Comparison of ENCODE assay signal across 8 cellular contexts in genomic region chr1:47997289-47998200, GRCh38.
DNase-seq lines count a peak whose midpoint lies in the region; ATAC-seq and TF ChIP-seq lines count a peak whose summit lies in the region.

TSS of gene TRABD2B (minus strand) at chr1:47997385.

- DNase-seq in NCI-H524 (lab: John Stamatoyannopoulos, UW) (peak; percentile 22 to 57), NCI-H524 treated with DMSO at 0.1 percent for 48 hours (lab: John Stamatoyannopoulos, UW) (no peak), NCI-H748 treated with DMSO at 0.1 percent for 48 hours (lab: John Stamatoyannopoulos, UW) (peak; percentile 16), epithelial cell of esophagus (ENCODE audit: low read depth) (peak; percentile 72), middle frontal gyrus (ENCODE audit: extremely low spot score, low spot score) (peak; percentile 65)
- peak; percentile 66 for DNase-seq in activated CD8-positive, alpha-beta memory T cell treated with anti-CD3 and anti-CD28 coated beads, Interleukin-2, amount 50 U/mL, for 4 hours
- DNase-seq in stimulated activated CD8-positive, alpha-beta memory T cell treated with anti-CD3 and anti-CD28 coated beads, Interleukin-15, amount 100 ng/mL, for 48 hours (ENCODE audit: low read depth in 2 of 2) = peak; percentile 48 to 50

- TF ChIP-seq CTCF in epithelial cell of esophagus (IDR thresholded peaks at IDR 0.05; ENCODE audit: insufficient read depth, low read depth, low read length, missing control alignments) = peak; percentile 55

- peak within 1 kb of the TSS; percentile 46 for H3K4me3 ChIP-seq in epithelial cell of esophagus (ENCODE audit: low read length)

- ATAC-seq in HG02981 (IDR thresholded peaks at IDR 0.05; ENCODE audit: unreplicated experiment) = peak; percentile 90
